In the genomic region with DNA sequence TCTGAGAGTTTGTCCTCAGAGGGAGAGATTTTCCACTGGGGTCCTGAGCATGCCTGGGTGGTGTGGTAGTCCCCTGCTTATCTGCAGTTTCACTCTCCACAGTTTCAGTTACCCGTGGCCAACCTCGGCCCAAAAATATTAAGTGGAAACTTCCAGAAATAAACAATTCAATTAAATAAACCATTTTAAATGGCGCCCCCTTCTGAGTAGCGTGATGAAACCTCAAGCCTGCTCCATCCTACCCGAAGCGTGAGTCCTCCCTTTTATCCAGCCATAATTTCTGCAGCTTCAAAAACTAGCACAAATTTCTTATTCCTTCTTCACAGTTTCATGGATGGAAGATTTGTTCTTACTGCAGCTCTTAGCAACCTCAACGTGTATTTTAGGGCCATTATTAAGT, we compare ENCODE assay signal across 16 cellular contexts. TPM values are rescaled to one million over a fixed set of nuclear protein-coding genes. Genes with fewer than 3 reads are reported as not detected.
DNase-seq lines count a peak whose midpoint lies in the region; ATAC-seq and TF ChIP-seq lines count a peak whose summit lies in the region.
"Had no signal": no experiment of that assay in that cellular context is flagged by ENCODE, and none has a peak within 500 bp of the region (broad histone marks: within the 10 kb centered on the region; RNA-seq: fewer than 3 reads in every experiment).

No MANE protein-coding gene starts in this region.

- no peaks in the 10 kb centered on the region for H3K23me2 ChIP-seq in H9 (ENCODE audit: insufficient read length, low read depth, low read length, poor library complexity, severe bottlenecking)

- H3K14ac ChIP-seq in H9 (ENCODE audit: insufficient read depth, low read length): no peak overlapping the region

- H2AFZ ChIP-seq in H9 (ENCODE audit: low read length): no peak overlapping the region
- no peak overlapping the region for H2AFZ ChIP-seq in OCI-LY3 (ENCODE audit: low read depth, low read length)
- H2AFZ ChIP-seq in osteoblast (ENCODE audit: low read length): no peak overlapping the region

- H3K4ac ChIP-seq in H9 (ENCODE audit: low read depth, low read length): no peak overlapping the region

- H4K8ac ChIP-seq in H9 (replicated peaks; ENCODE audit: insufficient read length, low read depth, low read length): no peak overlapping the region

- H3K79me1 ChIP-seq in H9 (ENCODE audit: insufficient read depth, low read depth, low read length, poor library complexity, severe bottlenecking): no peaks in the 10 kb centered on the region

- H3K27me3 ChIP-seq in H9 (ENCODE audit: insufficient read depth, low read length): no peaks in the 10 kb centered on the region
- H3K27me3 ChIP-seq in OCI-LY3 (ENCODE audit: low read depth, low read length): no peaks in the 10 kb centered on the region
- H3K27me3 ChIP-seq in brain microvascular endothelial cell (replicated peaks): no peaks in the 10 kb centered on the region
- H3K27me3 ChIP-seq in osteoblast (ENCODE audit: insufficient read depth, low read length): peaks cover 7% of the 10 kb centered on the region

- H3K4me3 ChIP-seq in OCI-LY3 (ENCODE audit: low read length) (no peak overlapping the region), brain microvascular endothelial cell (ENCODE audit: low read depth, low read length) (no peak overlapping the region), osteoblast (ENCODE audit: insufficient read depth, low read length) (no peak overlapping the region)
- H3K4me3 ChIP-seq: BLaER1, SK-N-MC had no signal

- H2BK12ac ChIP-seq in H9 (ENCODE audit: insufficient read length, low read depth, low read length): no peak overlapping the region

- H3K9me3 Mint-ChIP-seq in H9: peaks cover 79 to 80% of the 10 kb centered on the region in 2 experiments
- H3K9me3 Mint-ChIP-seq: T-helper 1 cell treated with Interleukin-12 subunit alpha and Interleukin-12 subunit beta and Interleukin-4 antibody, amounts not matched to agents 30 μg/mL and 1 μg/mL, for 36 hours had no signal

- H4K20me1 ChIP-seq in H9 (ENCODE audit: control insufficient read depth, insufficient read depth, insufficient read length) (no peaks in the 10 kb centered on the region), OCI-LY3 (ENCODE audit: insufficient read depth, low read length) (no peaks in the 10 kb centered on the region), osteoblast (ENCODE audit: insufficient read depth, low read length) (no peaks in the 10 kb centered on the region)

- H3K27ac ChIP-seq in H9 (ENCODE audit: insufficient read length, low read depth, low read length) (no peak overlapping the region), OCI-LY3 (ENCODE audit: low read length) (no peak overlapping the region), brain microvascular endothelial cell (no peak overlapping the region), osteoblast (ENCODE audit: low read depth, low read length) (no peak overlapping the region)
- H3K27ac ChIP-seq: BLaER1, SK-N-MC had no signal

- H3K9ac ChIP-seq in H9 (ENCODE audit: extremely low read depth, insufficient read length, low read length) (no peak overlapping the region), OCI-LY3 (ENCODE audit: low read length) (no peak overlapping the region)
- H3K9ac ChIP-seq: BLaER1 had no signal

- no peak overlapping the region for H3T11ph ChIP-seq in H9 (ENCODE audit: low read length)

- no peak overlapping the region for H4K91ac ChIP-seq in H9 (ENCODE audit: insufficient read length, low read depth, low read length)

- DNase-seq in H9: no peak
- no peak for DNase-seq in brain microvascular endothelial cell
- peak; percentile 39 for DNase-seq in osteoblast (ENCODE audit: insufficient read length, low spot score, missing footprints)
- no peak for DNase-seq in stimulated activated naive CD4-positive, alpha-beta T cell treated with Interleukin-2 at 50 U/mL for 16 hours (lab: John Stamatoyannopoulos, UW)
- DNase-seq in activated CD4-positive, alpha-beta T cell treated with anti-CD3 and anti-CD28 coated beads for 1 hour: no peak
- DNase-seq: EL, Kasumi-1, NCI-H2081, NCI-H524 treated with DMSO at 0.1 percent for 48 hours had no signal

- peaks cover 6 to 12% (median 8%) of the 10 kb centered on the region in 3 experiments; a peak in 5 of 7 replicates for H3K36me3 Mint-ChIP-seq in H9 (ENCODE audit: insufficient read depth in 1 of 3, low read depth in 3 of 3)

- no peak overlapping the region for H2AK5ac ChIP-seq in H9 (ENCODE audit: insufficient read length, low read length)

- no peak overlapping the region for H4K5ac ChIP-seq in H9 (ENCODE audit: insufficient read length, low read depth, low read length)

- TF ChIP-seq CTCF in H9 (conservative IDR thresholded peaks at IDR 0.05) (peak; percentile 49), OCI-LY3 (IDR thresholded peaks at IDR 0.05; ENCODE audit: low read depth, low read length) (peak; percentile 24), brain microvascular endothelial cell (IDR thresholded peaks at IDR 0.05; ENCODE audit: low read depth, low read length, missing control alignments) (peak; percentile 39), osteoblast (IDR thresholded peaks at IDR 0.05; ENCODE audit: extremely low read depth, low read depth, low read length) (peak; percentile 30)

- H3K18ac ChIP-seq in H9 (ENCODE audit: insufficient read length, low read depth, low read length): no peak overlapping the region

- H3K4me2 ChIP-seq in H9 (ENCODE audit: insufficient read depth, insufficient read length, low read length) (no peak overlapping the region), OCI-LY3 (ENCODE audit: low read length) (no peak overlapping the region), osteoblast (ENCODE audit: insufficient read depth, low read length) (no peak overlapping the region)
- H3K4me2 ChIP-seq: BLaER1 had no signal

- H3K23ac ChIP-seq in H9 (ENCODE audit: insufficient read length, low read depth, low read length): no peak overlapping the region

- H3K79me2 ChIP-seq in H9 (ENCODE audit: insufficient read depth, low read length): no peaks in the 10 kb centered on the region
- no peaks in the 10 kb centered on the region for H3K79me2 ChIP-seq in OCI-LY3 (ENCODE audit: low read length)
- H3K79me2 ChIP-seq in osteoblast (ENCODE audit: insufficient read depth, low read length): no peaks in the 10 kb centered on the region

- H2BK120ac ChIP-seq in H9 (ENCODE audit: low read depth, low read length, poor library complexity, severe bottlenecking): no peak overlapping the region

- H3K4me1 Mint-ChIP-seq in H9: peaks cover 9 to 14% of the 10 kb centered on the region in 2 experiments

- no peak overlapping the region; a peak in 1 of 7 replicates for H3K27ac Mint-ChIP-seq in H9
- H3K27ac Mint-ChIP-seq: T-helper 1 cell treated with Interleukin-12 subunit alpha and Interleukin-12 subunit beta and Interleukin-4 antibody, amounts not matched to agents 30 μg/mL and 1 μg/mL, for 36 hours had no signal

- H2BK20ac ChIP-seq in H9 (ENCODE audit: low read depth, low read length, poor library complexity, severe bottlenecking): no peak overlapping the region

- no peak overlapping the region for H3K4me3 Mint-ChIP-seq in H9
- H3K4me3 Mint-ChIP-seq: T-helper 1 cell treated with Interleukin-12 subunit alpha and Interleukin-12 subunit beta and Interleukin-4 antibody, amounts not matched to agents 30 μg/mL and 1 μg/mL, for 36 hours had no signal

- H3K36me3 ChIP-seq in OCI-LY3 (replicated peaks; ENCODE audit: low read depth, low read length) (no peaks in the 10 kb centered on the region), brain microvascular endothelial cell (replicated peaks) (no peaks in the 10 kb centered on the region), osteoblast (ENCODE audit: insufficient read depth, low read length) (no peaks in the 10 kb centered on the region)
- H3K36me3 ChIP-seq: BLaER1 had no signal

- WGBS in H9 (ENCODE audit: extremely low coverage, insufficient read length, low lambda C conversion rate): no CpG with 5 or more reads among the region's 7 CpGs

- ATAC-seq in GM21381 (IDR thresholded peaks at IDR 0.05; ENCODE audit: unreplicated experiment): no peak
- ATAC-seq: Panc1, Right ventricle myocardium inferior had no signal

- H3K4me1 ChIP-seq in H9 (ENCODE audit: insufficient read depth, low read length) (no peaks in the 10 kb centered on the region), OCI-LY3 (ENCODE audit: low read length) (peaks cover 5% of the 10 kb centered on the region), osteoblast (ENCODE audit: insufficient read depth, low read length) (no peaks in the 10 kb centered on the region)

- no peak overlapping the region for H3K56ac ChIP-seq in H9 (ENCODE audit: insufficient read length, low read depth, low read length)

- H2BK15ac ChIP-seq in H9 (ENCODE audit: low read depth, low read length): no peak overlapping the region

- peaks cover 4% of the 10 kb centered on the region for H3K27me3 Mint-ChIP-seq in H9 (ENCODE audit: low read depth)

- in situ Hi-C loops in brain microvascular endothelial cell (cut with HindIII; ENCODE audit: low pct_ligation_motif_present, low sequenced_read_pairs): no loop called here

- no peak overlapping the region for H2BK5ac ChIP-seq in H9 (ENCODE audit: insufficient read length, low read length)

- peaks cover 40% of the 10 kb centered on the region for H3K9me3 ChIP-seq in H9 (ENCODE audit: control insufficient read depth, low read depth, low read length)
- H3K9me3 ChIP-seq in OCI-LY3 (ENCODE audit: insufficient read depth, low read length): no peaks in the 10 kb centered on the region
- no peaks in the 10 kb centered on the region for H3K9me3 ChIP-seq in osteoblast (ENCODE audit: low read depth, low read length)

RNA-seq across cellular contexts. Expression of gene PNMA6E, which starts 26.7 kb away (rescaled TPM):
- not detected in 2 replicates for total RNA-seq in H9 (2021)
- total RNA-seq in osteoblast: not detected in 2 replicates
- total RNA-seq: Right ventricle myocardium inferior had no signal

RNA-seq across cellular contexts. Expression of gene ZFP92, which starts 36.8 kb away (rescaled TPM):
- 0.66 and 0.68 TPM in 2 replicates for total RNA-seq in H9 (2021)
- under 0.01 TPM in 1 of 2 replicates, not detected in the other for total RNA-seq in osteoblast

RNA-seq across cellular contexts. Expression of gene ZNF275, which starts 40.5 kb away (rescaled TPM):
- 11.8 and 12.1 TPM in 2 replicates for total RNA-seq in H9 (2021)
- 11.2 and 12.1 TPM in 2 replicates for total RNA-seq in osteoblast

RNA-seq across cellular contexts. Expression of gene PNMA6F, which starts 52.9 kb away (rescaled TPM):
- total RNA-seq in H9 (2021) (not detected in 2 replicates), osteoblast (not detected in 2 replicates)
- total RNA-seq: Right ventricle myocardium inferior had no signal
